In genomic region chr7:144835668-144836544, GRCh38 we compare ENCODE assay signal across 1 cellular context.
TF ChIP-seq lines count a peak whose summit lies in the region.

Gene TPK1 (minus strand): TSS chr7:144836053. CDS start chr7:144835602, 451 bp downstream.

TF ChIP-seq in K562, 482 proteins besides CTCF, POLR2A, EP300 and RAD21 (continued from another document and continues in another):
- TF ChIP-seq RREB1 (CRISPR knock-in tag; IDR thresholded peaks at IDR 0.05) (no peak), ZBTB40 (IDR thresholded peaks at IDR 0.05) (peak; percentile 76), ZBTB40 (CRISPR knock-in tag; IDR thresholded peaks at IDR 0.05) (no peak), PATZ1 (CRISPR knock-in tag; IDR thresholded peaks at IDR 0.05; ENCODE audit: borderline replicate concordance) (peak; percentile 77; the same call in 1 of the 2 replicates), GATA2 (CRISPR knock-in tag; IDR thresholded peaks at IDR 0.05) (no peak), IRF1 (CRISPR knock-in tag; IDR thresholded peaks at IDR 0.05; ENCODE audit: borderline replicate concordance) (no peak), CGGBP1 (CRISPR knock-in tag; IDR thresholded peaks at IDR 0.05) (no peak), ZNF830 (CRISPR knock-in tag; IDR thresholded peaks at IDR 0.05) (peak; percentile 63; the same call in 1 of the 2 replicates), ARNT (IDR thresholded peaks at IDR 0.05) (peak in 1 of 2 experiments; percentile 82; a peak in 1 of 4 replicates), PML (IDR thresholded peaks at IDR 0.05; ENCODE audit: low read length) (peak; percentile 43; the same call in 1 of the 2 replicates), MCM5 (IDR thresholded peaks at IDR 0.05; ENCODE audit: low read depth) (no peak), ZNF507 (tag; conservative IDR thresholded peaks at IDR 0.05) (no peak), ZSCAN29 (IDR thresholded peaks at IDR 0.05) (peak; percentile 67; the same call in 1 of the 2 replicates), ZNF134 (CRISPR knock-in tag; conservative IDR thresholded peaks at IDR 0.05) (peak; percentile 32; the same call in 1 of the 2 replicates), PCBP1 (IDR thresholded peaks at IDR 0.05; ENCODE audit: low read depth, low read length, poor library complexity, severe bottlenecking) (peak; percentile 90), HEY1 (CRISPR knock-in tag; IDR thresholded peaks at IDR 0.05; ENCODE audit: borderline replicate concordance) (no peak), RBM14 (IDR thresholded peaks at IDR 0.05; ENCODE audit: borderline replicate concordance, insufficient read depth, low read depth, low read length) (no peak), HBP1 (CRISPR knock-in tag; IDR thresholded peaks at IDR 0.05) (no peak), CLOCK (CRISPR knock-in tag; IDR thresholded peaks at IDR 0.05; ENCODE audit: borderline replicate concordance) (no peak), RB1 (IDR thresholded peaks at IDR 0.05; ENCODE audit: low read depth) (peak; percentile 94), CREBBP (IDR thresholded peaks at IDR 0.05; ENCODE audit: low read depth, low read length) (no peak), SUPT5H (IDR thresholded peaks at IDR 0.05) (peak; percentile 91), NRF1 (conservative IDR thresholded peaks at IDR 0.05 in 1 of 2, IDR thresholded peaks at IDR 0.05 in 1 of 2) (peak; percentile 47 to 68; a peak in 3 of 4 replicates), CCNT2 (IDR thresholded peaks at IDR 0.05; ENCODE audit: borderline replicate concordance, extremely low read depth, insufficient read length, low read depth, low read length) (peak; percentile 96), ZBTB7A (IDR thresholded peaks at IDR 0.05; ENCODE audit: borderline replicate concordance, control insufficient read depth, low read depth, low read length) (peak; percentile 64; the same call in 1 of the 2 replicates), GTF2A2 (tag; IDR thresholded peaks at IDR 0.05) (no peak), SMAD4 (CRISPR knock-in tag; conservative IDR thresholded peaks at IDR 0.05) (peak; percentile 73; the same call in 1 of the 2 replicates), HMGN3 (IDR thresholded peaks at IDR 0.05; ENCODE audit: borderline replicate concordance, extremely low read depth, insufficient read length, low read depth, low read length) (peak; percentile 85), RBM22 (IDR thresholded peaks at IDR 0.05; ENCODE audit: low read depth, low read length, poor library complexity, severe bottlenecking) (peak; percentile 60), TAL1 (IDR thresholded peaks at IDR 0.05) (no peak)
